Comparison of ENCODE assay signal across 1 cellular context in genomic region chr18:51041677-51042076, GRCh38.
TF ChIP-seq lines count a peak whose summit lies in the region.

No MANE protein-coding gene starts in this region.

TF ChIP-seq in K562, 482 proteins besides CTCF, POLR2A, EP300 and RAD21:
- TF ChIP-seq MEIS2 (IDR thresholded peaks at IDR 0.05; ENCODE audit: partially characterized antibody), result no peak
- no peak for TF ChIP-seq BRD4 (IDR thresholded peaks at IDR 0.05)
- TF ChIP-seq ZNF280A (IDR thresholded peaks at IDR 0.05; ENCODE audit: low read depth, partially characterized antibody), result no peak
- no peak for TF ChIP-seq SRSF1 (IDR thresholded peaks at IDR 0.05; ENCODE audit: low read depth, low read length)
- peak; percentile 84 for TF ChIP-seq ZNF12 (CRISPR knock-in tag; IDR thresholded peaks at IDR 0.05)
- TF ChIP-seq CEBPG (CRISPR knock-in tag; IDR thresholded peaks at IDR 0.05), result no peak
- TF ChIP-seq CEBPG (tag; conservative IDR thresholded peaks at IDR 0.05 in 1 of 2, IDR thresholded peaks at IDR 0.05 in 1 of 2), result no peak
